ENCODE assay signal across 8 cellular contexts in the genomic region with DNA sequence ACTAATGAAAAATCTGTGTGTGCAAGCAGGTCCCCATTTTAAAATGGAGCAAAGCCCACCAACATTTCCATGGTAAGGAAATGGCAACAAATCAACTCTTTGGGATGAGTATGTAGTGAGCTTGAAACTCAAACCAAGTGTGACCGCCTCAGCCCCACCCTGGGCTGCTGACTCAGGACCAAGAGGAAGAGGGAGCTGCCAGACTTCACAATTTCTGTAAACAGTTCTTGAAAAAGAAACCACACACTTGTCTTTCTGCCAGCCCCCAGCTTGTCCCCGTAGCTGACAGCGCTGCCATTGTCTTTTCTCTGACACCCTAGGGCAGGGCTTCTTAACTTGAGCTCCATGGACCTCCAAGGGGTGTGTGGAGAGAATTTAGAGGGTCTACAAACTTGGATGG. TPM values are rescaled to one million over a fixed set of nuclear protein-coding genes. Genes with fewer than 3 reads are reported as not detected.
DNase-seq lines count a peak whose midpoint lies in the region; ATAC-seq and TF ChIP-seq lines count a peak whose summit lies in the region.

No MANE protein-coding gene starts in this region.

- peak; percentile 60 for ATAC-seq in HG02610 (IDR thresholded peaks at IDR 0.05; ENCODE audit: unreplicated experiment)
- peak; percentile 71 for ATAC-seq in omental fat pad (ENCODE audit: low FRiP score)
- ATAC-seq in GM21423 (IDR thresholded peaks at IDR 0.05; ENCODE audit: unreplicated experiment): no peak
- no peak for ATAC-seq in HG02623 (IDR thresholded peaks at IDR 0.05; ENCODE audit: unreplicated experiment)

- TF ChIP-seq EP300 in esophagus muscularis mucosa (IDR thresholded peaks at IDR 0.05): no peak

- H3K36me3 ChIP-seq in esophagus muscularis mucosa: no peaks in the 10 kb centered on the region

- no peak overlapping the region for H3K4me3 ChIP-seq in esophagus muscularis mucosa

- TF ChIP-seq CTCF in esophagus muscularis mucosa (IDR thresholded peaks at IDR 0.05) (no peak), omental fat pad (IDR thresholded peaks at IDR 0.05) (no peak)

- intact Hi-C loops in esophagus muscularis mucosa (cut with DNase I): no loop called here

- H3K4me1 ChIP-seq in esophagus muscularis mucosa: peaks cover 35 to 61% (median 61%) of the 10 kb centered on the region in 4 donors

- H3K27ac ChIP-seq in esophagus muscularis mucosa (replicated peaks in 1 of 4): peak overlapping the region; percentile 77 to 83 (median 79)

- H3K27me3 ChIP-seq in esophagus muscularis mucosa: peaks cover 0 to 3% (median 0%) of the 10 kb centered on the region in 4 donors

- no peaks in the 10 kb centered on the region for H3K9me3 ChIP-seq in esophagus muscularis mucosa

- DNase-seq in Daoy (ENCODE audit: low read depth) (peak; percentile 80), UCSD-AML1 (lab: John Stamatoyannopoulos, UW; ENCODE audit: unreplicated experiment) (peak; percentile 64), esophagus muscularis mucosa (ENCODE audit: extremely low spot score) (no peak), omental fat pad (ENCODE audit: low spot score) (no peak), SHP77 (lab: John Stamatoyannopoulos, UW) (no peak)

- TF ChIP-seq POLR2A in esophagus muscularis mucosa (IDR thresholded peaks at IDR 0.05; ENCODE audit: low read depth): no peak

- 29% methylated on average over 3 of the region's 3 CpGs for WGBS in esophagus muscularis mucosa

RNA-seq across cellular contexts. Expression of a gene that starts 10.3 kb away (rescaled TPM):
- 0.18 and 0.86 TPM in 2 replicates for total RNA-seq in Daoy (2014; rRNA removed; shearing (Covaris generic))
- 10 to 100 TPM in 3 of 4 donors, 1 to 10 TPM in 1; 8.0 to 19.8 (median 13.3) TPM for total RNA-seq in esophagus muscularis mucosa
- 1 to 10 TPM; 3.7 to 6.9 (median 4.4) TPM for total RNA-seq in omental fat pad

Comparison
In these comparisons a context has a peak if more than half of its experiments do, and no peak if none do; other contexts are left out.
1. DNase-seq: peak in Daoy (single experiment) and UCSD-AML1 (single experiment); none in esophagus muscularis mucosa (single experiment), omental fat pad (single experiment) and SHP77 (0 of 2).
2. ATAC-seq: peak in HG02610 (single experiment) and omental fat pad (single experiment); none in GM21423 (single experiment) and HG02623 (single experiment).